ENCODE assay signal across 8 cellular contexts in genomic region chr5:73299017-73299630, GRCh38.
DNase-seq lines count a peak whose midpoint lies in the region; ATAC-seq and TF ChIP-seq lines count a peak whose summit lies in the region.

No MANE protein-coding gene starts in this region.

- no CpG with 5 or more reads among the region's 55 CpGs for WGBS in H9 (ENCODE audit: extremely low coverage, insufficient read length, low lambda C conversion rate)
- no CpG with 5 or more reads among the region's 55 CpGs for WGBS in mesendoderm (ENCODE audit: extremely low coverage, insufficient coverage, low lambda C conversion rate)

- H3K23me2 ChIP-seq in H9 (ENCODE audit: insufficient read length, low read depth, low read length, poor library complexity, severe bottlenecking): peaks cover 15% of the 10 kb centered on the region

- peaks cover 100% of the 10 kb centered on the region for H3K27me3 Mint-ChIP-seq in H9 (ENCODE audit: low read depth)

- ATAC-seq in HG02678 (IDR thresholded peaks at IDR 0.05; ENCODE audit: unreplicated experiment): no peak

- H3T11ph ChIP-seq in H9 (ENCODE audit: low read length): no peak overlapping the region

- DNase-seq in AG20443 (ENCODE audit: low spot score) (peak; percentile 80), H9 (peak; percentile 72), brain microvascular endothelial cell (no peak), mesendoderm (peak; percentile 69), GOT3 (lab: John Stamatoyannopoulos, UW) (no peak)
- no peak for DNase-seq in activated effector memory CD4-positive, alpha-beta T cell treated with Interleukin-2 at 50 U/mL for 16 hours
- DNase-seq in effector CD4-positive, alpha-beta T cell: no peak

- peak overlapping the region; percentile 42 to 73 for H3K4me3 Mint-ChIP-seq in H9

- no peaks in the 10 kb centered on the region; a peak in 2 of 7 replicates for H3K36me3 Mint-ChIP-seq in H9 (ENCODE audit: insufficient read depth in 1 of 3, low read depth in 3 of 3)

- H2BK20ac ChIP-seq in H9 (ENCODE audit: low read depth, low read length, poor library complexity, severe bottlenecking): no peak overlapping the region

- no peak overlapping the region for H2BK12ac ChIP-seq in H9 (ENCODE audit: insufficient read length, low read depth, low read length)

- no peak overlapping the region for H3K18ac ChIP-seq in H9 (ENCODE audit: insufficient read length, low read depth, low read length)
- no peak overlapping the region for H3K18ac ChIP-seq in mesendoderm (ENCODE audit: low read length)

- peak overlapping the region; percentile 58 for H3K4me2 ChIP-seq in H9 (ENCODE audit: insufficient read depth, insufficient read length, low read length)
- H3K4me2 ChIP-seq in mesendoderm (ENCODE audit: low read length): peak overlapping the region; percentile 37

- H2AFZ ChIP-seq in H9 (ENCODE audit: low read length): no peak overlapping the region

- H3K4me1 Mint-ChIP-seq in H9: peaks cover 38 to 50% of the 10 kb centered on the region in 2 experiments

- no peak overlapping the region for H2BK120ac ChIP-seq in H9 (ENCODE audit: low read depth, low read length, poor library complexity, severe bottlenecking)
- no peak overlapping the region for H2BK120ac ChIP-seq in mesendoderm (ENCODE audit: low read depth, low read length)

- H3K27me3 ChIP-seq in H9 (ENCODE audit: insufficient read depth, low read length) (peaks cover 82% of the 10 kb centered on the region), brain microvascular endothelial cell (replicated peaks) (no peaks in the 10 kb centered on the region), mesendoderm (ENCODE audit: insufficient read depth, low read length, poor library complexity) (peaks cover 75% of the 10 kb centered on the region)

- H3K9ac ChIP-seq in H9 (ENCODE audit: extremely low read depth, insufficient read length, low read length): no peak overlapping the region
- peak overlapping the region; percentile 45 for H3K9ac ChIP-seq in mesendoderm (ENCODE audit: low read length)

- H3K4me3 ChIP-seq in brain microvascular endothelial cell (ENCODE audit: low read depth, low read length) (peak overlapping the region; percentile 31), mesendoderm (ENCODE audit: low read length) (no peak overlapping the region)

- H3K27ac Mint-ChIP-seq in H9: no peak overlapping the region

- no peaks in the 10 kb centered on the region for H3K79me1 ChIP-seq in H9 (ENCODE audit: insufficient read depth, low read depth, low read length, poor library complexity, severe bottlenecking)
- H3K79me1 ChIP-seq in mesendoderm (ENCODE audit: low read length): no peaks in the 10 kb centered on the region

- H3K27ac ChIP-seq in H9 (ENCODE audit: insufficient read length, low read depth, low read length) (no peak overlapping the region), brain microvascular endothelial cell (no peak overlapping the region), mesendoderm (ENCODE audit: low read depth, low read length) (no peak overlapping the region)

- no peak overlapping the region for H4K91ac ChIP-seq in H9 (ENCODE audit: insufficient read length, low read depth, low read length)

- TF ChIP-seq CTCF in H9 (conservative IDR thresholded peaks at IDR 0.05) (peak; percentile 59), brain microvascular endothelial cell (IDR thresholded peaks at IDR 0.05; ENCODE audit: low read depth, low read length, missing control alignments) (no peak)

- no peak overlapping the region for H3K56ac ChIP-seq in H9 (ENCODE audit: insufficient read length, low read depth, low read length)
- peak overlapping the region; percentile 60 for H3K56ac ChIP-seq in mesendoderm (ENCODE audit: low read length)

- no peak overlapping the region for H3K23ac ChIP-seq in H9 (ENCODE audit: insufficient read length, low read depth, low read length)
- H3K23ac ChIP-seq in mesendoderm (ENCODE audit: low read length): no peak overlapping the region

- H3K14ac ChIP-seq in H9 (ENCODE audit: insufficient read depth, low read length): no peak overlapping the region

- H3K9me3 ChIP-seq in H9 (ENCODE audit: control insufficient read depth, low read depth, low read length): no peaks in the 10 kb centered on the region

- no peak overlapping the region for H4K5ac ChIP-seq in H9 (ENCODE audit: insufficient read length, low read depth, low read length)
- H4K5ac ChIP-seq in mesendoderm (ENCODE audit: low read length): no peak overlapping the region

- H3K9me3 Mint-ChIP-seq in H9: peaks cover 2 to 3% of the 10 kb centered on the region in 2 experiments; a peak in 1 of 5 replicates

- no peaks in the 10 kb centered on the region for H4K20me1 ChIP-seq in H9 (ENCODE audit: control insufficient read depth, insufficient read depth, insufficient read length)

- H3K79me2 ChIP-seq in H9 (ENCODE audit: insufficient read depth, low read length) (no peaks in the 10 kb centered on the region), mesendoderm (ENCODE audit: control insufficient read depth, insufficient read depth, low read length) (no peaks in the 10 kb centered on the region)

- H3K36me3 ChIP-seq in brain microvascular endothelial cell (replicated peaks) (no peaks in the 10 kb centered on the region), mesendoderm (ENCODE audit: control insufficient read depth, insufficient read depth, low read length) (no peaks in the 10 kb centered on the region)

- in situ Hi-C loops in brain microvascular endothelial cell (cut with HindIII; ENCODE audit: low pct_ligation_motif_present, low sequenced_read_pairs): no loop called here

- no peak overlapping the region for H2BK15ac ChIP-seq in H9 (ENCODE audit: low read depth, low read length)
- no peak overlapping the region for H2BK15ac ChIP-seq in mesendoderm (replicated peaks; ENCODE audit: low read depth)

- H2BK5ac ChIP-seq in H9 (ENCODE audit: insufficient read length, low read length) (no peak overlapping the region), mesendoderm (ENCODE audit: low read length) (no peak overlapping the region)

- H3K4ac ChIP-seq in H9 (ENCODE audit: low read depth, low read length) (no peak overlapping the region), mesendoderm (ENCODE audit: low read depth, low read length) (no peak overlapping the region)

- no peaks in the 10 kb centered on the region for H3K4me1 ChIP-seq in H9 (ENCODE audit: insufficient read depth, low read length)
- peaks cover 2% of the 10 kb centered on the region for H3K4me1 ChIP-seq in mesendoderm (ENCODE audit: control insufficient read depth, low read depth, low read length)

- H4K8ac ChIP-seq in H9 (replicated peaks; ENCODE audit: insufficient read length, low read depth, low read length) (no peak overlapping the region), mesendoderm (ENCODE audit: low read depth, low read length) (no peak overlapping the region)

- no peak overlapping the region for H2AK5ac ChIP-seq in H9 (ENCODE audit: insufficient read length, low read length)
- no peak overlapping the region for H2AK5ac ChIP-seq in mesendoderm (ENCODE audit: low read length)

Comparison
In these comparisons a context has a peak if more than half of its experiments do, and no peak if none do; other contexts are left out.
1. DNase-seq: peak in AG20443 (single experiment), H9 (single experiment) and mesendoderm (single experiment); none in brain microvascular endothelial cell (single experiment), activated effector memory CD4-positive, alpha-beta T cell treated with Interleukin-2 at 50 U/mL for 16 hours (single experiment), effector CD4-positive, alpha-beta T cell (single experiment) and GOT3 (single experiment).